ENCODE assay signal across 28 cellular contexts in genomic region chr2:224158061-224158460, GRCh38.
"Had no signal": no experiment of that assay in that cellular context is flagged by ENCODE, and none has a peak within 500 bp of the region (broad histone marks: within the 10 kb centered on the region; RNA-seq: fewer than 3 reads in every experiment).

No MANE protein-coding gene starts in this region.

- H3K27ac Mint-ChIP-seq: stimulated activated effector memory CD8-positive, alpha-beta T cell treated with anti-CD3 and anti-CD28 coated beads, Interleukin-12 subunit alpha, Interleukin-12 subunit beta, amount 100 ng/mL, for 72 hours; stimulated activated memory B cell treated with anti-CD40 and anti-IgM and Interleukin-4, amounts not matched to agents 10 μg/mL and 1 μg/mL and 100 μg/mL, for 72 hours; stimulated activated naive B cell treated with anti-CD40 and anti-IgM and Interleukin-4, amounts not matched to agents 10 μg/mL and 1 μg/mL and 100 μg/mL, for 72 hours; stimulated activated naive CD8-positive, alpha-beta T cell treated with anti-CD3 and anti-CD28 coated beads, Interleukin-15, Interleukin-2, amounts not matched to agents 100 ng/mL and 50 ng/mL, for 24 hours; type B pancreatic cell had no signal

- H3K4me3 ChIP-seq: stomach, suprapubic skin, testis, thoracic aorta, thyroid gland, tibial artery, tibial nerve, transverse colon, upper lobe of left lung, upper lobe of right lung, uterus, vagina had no signal

- H3K4me1 Mint-ChIP-seq: stimulated activated effector memory CD8-positive, alpha-beta T cell treated with anti-CD3 and anti-CD28 coated beads, Interleukin-12 subunit alpha, Interleukin-12 subunit beta, amount 100 ng/mL, for 72 hours; stimulated activated memory B cell treated with anti-CD40 and anti-IgM and Interleukin-4, amounts not matched to agents 10 μg/mL and 1 μg/mL and 100 μg/mL, for 72 hours; stimulated activated naive B cell treated with anti-CD40 and anti-IgM and Interleukin-4, amounts not matched to agents 10 μg/mL and 1 μg/mL and 100 μg/mL, for 72 hours; stimulated activated naive CD8-positive, alpha-beta T cell treated with anti-CD3 and anti-CD28 coated beads, Interleukin-15, amount 100 ng/mL, for 72 hours had no signal

- DNase-seq: stimulated activated CD4-positive, alpha-beta T cell treated with anti-CD3 and anti-CD28 coated beads, Interleukin-2, amount 100 ng/mL, for 48 hours; stimulated activated CD4-positive, alpha-beta T cell treated with anti-CD3 and anti-CD28 coated beads, Interleukin-4, amount 100 ng/mL, for 1 hour; stimulated activated CD4-positive, alpha-beta T cell treated with anti-CD3 and anti-CD28 coated beads, Interleukin-4, amount 100 ng/mL, for 24 hours; stimulated activated CD4-positive, alpha-beta T cell treated with anti-CD3 and anti-CD28 coated beads, Interleukin-4, amount 100 ng/mL, for 4 hours; stimulated activated CD8-positive, alpha-beta memory T cell treated with anti-CD3 and anti-CD28 coated beads, Interleukin-4, amount 100 ng/mL, for 48 hours; stimulated activated naive B cell treated with anti-CD40 and anti-IgM and Interleukin-4, amounts not matched to agents 10 μg/mL and 1 μg/mL and 100 μg/mL, for 72 hours; stimulated activated naive CD4-positive, alpha-beta T cell; stimulated activated naive CD4-positive, alpha-beta T cell treated with Interleukin-2 at 50 U/mL for 16 hours; stimulated activated naive CD8-positive, alpha-beta T cell treated with anti-CD3 and anti-CD28 coated beads, Interleukin-15, amount 100 ng/mL, for 72 hours; stimulated activated naive CD8-positive, alpha-beta T cell treated with anti-CD3 and anti-CD28 coated beads, Interleukin-15, Interleukin-2, amounts not matched to agents 100 U/mL and 50 U/mL, for 24 hours; stomach; substantia nigra; testis; thyroid gland; tibial artery; transverse colon; trophoblast cell; upper lobe of left lung; upper lobe of right lung; uterus had no signal

- H3K9me3 ChIP-seq: stomach, suprapubic skin, testis, thoracic aorta, thyroid gland, tibial artery, tibial nerve, transverse colon, upper lobe of left lung, upper lobe of right lung, uterus, vagina had no signal

- H3K4me3 Mint-ChIP-seq: stimulated activated effector memory CD8-positive, alpha-beta T cell treated with anti-CD3 and anti-CD28 coated beads, Interleukin-12 subunit alpha, Interleukin-12 subunit beta, amount 100 ng/mL, for 72 hours; stimulated activated memory B cell treated with anti-CD40 and anti-IgM and Interleukin-4, amounts not matched to agents 10 μg/mL and 1 μg/mL and 100 μg/mL, for 72 hours; stimulated activated naive B cell treated with anti-CD40 and anti-IgM and Interleukin-4, amounts not matched to agents 10 μg/mL and 1 μg/mL and 100 μg/mL, for 72 hours; stimulated activated naive CD8-positive, alpha-beta T cell treated with anti-CD3 and anti-CD28 coated beads, Interleukin-15, amount 100 ng/mL, for 72 hours; stimulated activated naive CD8-positive, alpha-beta T cell treated with anti-CD3 and anti-CD28 coated beads, Interleukin-15, Interleukin-2, amounts not matched to agents 100 ng/mL and 50 ng/mL, for 24 hours; type B pancreatic cell had no signal

- ATAC-seq: stimulated activated effector memory CD8-positive, alpha-beta T cell treated with anti-CD3 and anti-CD28 coated beads, Interleukin-12 subunit alpha, Interleukin-12 subunit beta, amount 100 ng/mL, for 72 hours; stimulated activated memory B cell treated with anti-CD40 and anti-IgM and Interleukin-4, amounts not matched to agents 10 μg/mL and 1 μg/mL and 100 μg/mL, for 72 hours; stimulated activated naive B cell treated with anti-CD40 and anti-IgM and Interleukin-4, amounts not matched to agents 10 μg/mL and 1 μg/mL and 100 μg/mL, for 72 hours; stimulated activated naive CD8-positive, alpha-beta T cell treated with anti-CD3 and anti-CD28 coated beads, Interleukin-15, amount 100 ng/mL, for 72 hours; stimulated activated naive CD8-positive, alpha-beta T cell treated with anti-CD3 and anti-CD28 coated beads, Interleukin-15, Interleukin-2, amounts not matched to agents 100 U/mL and 50 U/mL, for 24 hours; upper lobe of right lung had no signal

- H3K4me1 ChIP-seq: stomach, suprapubic skin, thyroid gland, tibial nerve, upper lobe of left lung, upper lobe of right lung, uterus, vagina had no signal

- H3K9me3 Mint-ChIP-seq: stimulated activated effector memory CD8-positive, alpha-beta T cell treated with anti-CD3 and anti-CD28 coated beads, Interleukin-12 subunit alpha, Interleukin-12 subunit beta, amount 100 ng/mL, for 72 hours; stimulated activated memory B cell treated with anti-CD40 and anti-IgM and Interleukin-4, amounts not matched to agents 10 μg/mL and 1 μg/mL and 100 μg/mL, for 72 hours; stimulated activated naive CD8-positive, alpha-beta T cell treated with anti-CD3 and anti-CD28 coated beads, Interleukin-15, amount 100 ng/mL, for 72 hours; stimulated activated naive CD8-positive, alpha-beta T cell treated with anti-CD3 and anti-CD28 coated beads, Interleukin-15, Interleukin-2, amounts not matched to agents 100 ng/mL and 50 ng/mL, for 24 hours; type B pancreatic cell had no signal

- H3K27me3 ChIP-seq: stomach, suprapubic skin, testis, thyroid gland, tibial artery, tibial nerve, transverse colon, upper lobe of left lung, upper lobe of right lung, uterus, vagina had no signal

- H3K36me3 ChIP-seq: stomach, suprapubic skin, thoracic aorta, thyroid gland, tibial artery, tibial nerve, transverse colon, upper lobe of left lung, upper lobe of right lung, uterus, vagina had no signal

- H3K27me3 Mint-ChIP-seq: stimulated activated memory B cell treated with anti-CD40 and anti-IgM and Interleukin-4, amounts not matched to agents 10 μg/mL and 1 μg/mL and 100 μg/mL, for 72 hours; stimulated activated naive CD8-positive, alpha-beta T cell treated with anti-CD3 and anti-CD28 coated beads, Interleukin-15, amount 100 ng/mL, for 72 hours had no signal

- H3K27ac ChIP-seq: stomach, suprapubic skin, testis, thoracic aorta, thyroid gland, tibial artery, tibial nerve, transverse colon, upper lobe of left lung, upper lobe of right lung, uterus, vagina had no signal

- H3K36me3 Mint-ChIP-seq: stimulated activated effector memory CD8-positive, alpha-beta T cell treated with anti-CD3 and anti-CD28 coated beads, Interleukin-12 subunit alpha, Interleukin-12 subunit beta, amount 100 ng/mL, for 72 hours; stimulated activated memory B cell treated with anti-CD40 and anti-IgM and Interleukin-4, amounts not matched to agents 10 μg/mL and 1 μg/mL and 100 μg/mL, for 72 hours; stimulated activated naive B cell treated with anti-CD40 and anti-IgM and Interleukin-4, amounts not matched to agents 10 μg/mL and 1 μg/mL and 100 μg/mL, for 72 hours; type B pancreatic cell had no signal
